17 cellular contexts compared by ENCODE assay signal in the genomic region with DNA sequence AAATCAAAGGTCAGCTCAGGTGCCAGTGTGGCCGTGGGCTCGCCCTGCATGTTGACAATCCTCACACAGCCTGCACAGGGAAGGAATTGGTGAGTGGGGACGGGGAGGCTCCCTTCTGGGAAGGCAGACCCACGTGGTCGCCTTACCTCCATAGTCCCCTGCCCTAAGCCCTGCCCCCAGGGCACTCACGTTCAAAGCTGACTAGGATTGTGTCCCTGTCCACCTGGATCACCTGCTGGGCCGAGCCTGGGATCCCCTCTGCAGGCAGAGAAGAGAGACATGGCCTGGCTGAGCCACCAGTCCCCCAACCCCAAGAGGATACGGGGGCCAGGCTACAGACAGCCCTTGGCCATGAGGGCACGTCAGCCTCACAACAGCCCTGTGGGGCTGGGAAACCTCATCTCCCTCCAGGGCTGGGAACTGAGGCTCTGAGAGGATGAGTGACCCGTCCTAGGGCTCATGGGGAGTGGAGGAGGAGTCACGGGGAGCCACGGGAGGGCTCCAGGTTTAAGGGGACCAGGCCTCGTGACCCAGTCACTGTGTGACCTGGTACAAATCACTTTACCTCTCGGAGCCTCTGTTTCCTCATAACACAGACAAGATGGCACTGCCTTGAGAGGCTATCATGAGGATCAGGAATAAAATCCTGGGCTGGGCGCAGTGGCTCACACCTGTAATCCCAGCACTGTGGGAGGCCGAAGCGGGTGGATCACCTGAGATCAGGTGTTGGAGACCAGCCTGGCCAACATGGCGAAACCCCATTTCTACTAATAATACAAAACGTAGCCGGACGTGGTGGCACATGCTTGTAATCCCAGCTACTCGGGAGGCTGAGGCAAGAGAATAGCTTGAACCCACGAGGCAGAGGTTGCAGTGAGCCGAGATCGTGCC. TPM values are rescaled to one million over a fixed set of nuclear protein-coding genes. Genes with fewer than 3 reads are reported as not detected.
"Had no signal": no experiment of that assay in that cellular context is flagged by ENCODE, and none has a peak within 500 bp of the region (broad histone marks: within the 10 kb centered on the region; RNA-seq: fewer than 3 reads in every experiment).

No MANE protein-coding gene starts in this region.

- H3K4me1 ChIP-seq: psoas muscle, right lobe of liver, thyroid gland had no signal

- ATAC-seq: mucosa of descending colon, psoas muscle, right lobe of liver, T-helper 17 cell had no signal

- DNase-seq: activated CD4-positive, alpha-beta T cell treated with anti-CD3 and anti-CD28 coated beads, Interleukin-2, amount 50 U/mL, for 1 hour; activated CD8-positive, alpha-beta memory T cell treated with anti-CD3 and anti-CD28 coated beads for 24 hours; anterior cingulate cortex; brain microvascular endothelial cell; effector CD8-positive, alpha-beta T cell; foreskin melanocyte; immature natural killer cell; mammary epithelial cell; stimulated activated CD4-positive, alpha-beta T cell treated with anti-CD3 and anti-CD28 coated beads, Interleukin-1b, Interleukin-23, amount 100 ng/mL, for 48 hours; T-helper 17 cell; thyroid gland had no signal

- H3K27ac ChIP-seq: brain microvascular endothelial cell, epithelial cell of prostate, psoas muscle, right lobe of liver, thyroid gland had no signal

- H3K27me3 ChIP-seq: brain microvascular endothelial cell, right lobe of liver, thyroid gland had no signal

- H3K4me3 ChIP-seq: mucosa of descending colon, psoas muscle, right lobe of liver, thyroid gland had no signal

- H3K36me3 ChIP-seq: right lobe of liver had no signal

- H3K9me3 ChIP-seq: mucosa of descending colon, psoas muscle, right lobe of liver, thyroid gland had no signal

- FAIRE-seq: TTC549, urothelium cell line had no signal

RNA-seq across cellular contexts. Expression of a gene that starts 46.5 kb away (rescaled TPM):
- polyA plus RNA-seq: mammary epithelial cell had no signal
